8 cellular contexts compared by ENCODE assay signal in the genomic region with DNA sequence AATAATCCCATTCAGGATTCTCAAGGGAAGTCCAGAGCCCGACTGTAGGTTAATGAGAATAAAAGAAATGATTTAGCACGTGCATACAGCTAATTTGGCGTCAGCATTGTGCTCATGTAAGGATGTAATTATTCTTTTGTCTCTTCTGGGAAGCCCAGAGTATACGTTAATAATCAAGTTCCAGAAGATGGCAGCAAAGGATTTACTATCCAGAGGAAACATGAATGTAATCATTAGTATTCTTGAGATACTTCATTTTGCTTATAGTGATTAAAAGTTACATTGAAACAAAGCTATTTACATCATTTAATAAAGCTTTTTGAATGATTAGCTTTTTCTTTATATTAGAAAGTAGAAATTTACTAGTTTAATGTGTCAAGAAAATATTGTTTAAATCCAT. TPM values are rescaled to one million over a fixed set of nuclear protein-coding genes. Genes with fewer than 3 reads are reported as not detected.
DNase-seq lines count a peak whose midpoint lies in the region; ATAC-seq and TF ChIP-seq lines count a peak whose summit lies in the region.
"Had no signal": no experiment of that assay in that cellular context is flagged by ENCODE, and none has a peak within 500 bp of the region (broad histone marks: within the 10 kb centered on the region; RNA-seq: fewer than 3 reads in every experiment).

No MANE protein-coding gene starts in this region.

- CTCF ChIA-PET in HEK293T (lab: Yijun Ruan, JAX) = interaction anchor here (0.6 to 1.4 kb wide), 5 partner anchors 12 to 1806 kb away, joined by 3 to 7 read pairs (median 3); partner anchors contain the start of gene CTSO

- ATAC-seq in HG03139 (IDR thresholded peaks at IDR 0.05; ENCODE audit: unreplicated experiment) = no peak
- no peak for ATAC-seq in HG02852 (IDR thresholded peaks at IDR 0.05; ENCODE audit: unreplicated experiment)
- ATAC-seq: K562 had no signal

- peak; percentile 52 for TF ChIP-seq CTCF in epithelial cell of proximal tubule (conservative IDR thresholded peaks at IDR 0.05; ENCODE audit: low read depth, low read length)

- peak; percentile 23 for DNase-seq in HEK293T (ENCODE audit: extremely low spot score)
- DNase-seq in NCI-H774 (lab: John Stamatoyannopoulos, UW) = peak; percentile 7
- no peak for DNase-seq in epithelial cell of proximal tubule (ENCODE audit: low read depth)
- DNase-seq in retina = peak; percentile 16
- no peak for DNase-seq in posterior cingulate gyrus

- H3K4me3 ChIP-seq in epithelial cell of proximal tubule (ENCODE audit: low read depth, low read length) = no peak overlapping the region
- H3K4me3 ChIP-seq: K562 had no signal

- intact Hi-C loops in posterior cingulate gyrus (cut with DNase I) = loop anchor here (10.0 kb wide), 1 partner anchor 551 kb away; the partner anchor contains the start of gene CTSO

- POLR2A ChIA-PET in HEK293T (lab: Yijun Ruan, JAX) = no interaction called here

TF ChIP-seq in HEK293T, 16 proteins besides CTCF, POLR2A, EP300 and RAD21:
- TF ChIP-seq CTBP1 (IDR thresholded peaks at IDR 0.05; ENCODE audit: borderline replicate concordance) (no peak), HDGF (IDR thresholded peaks at IDR 0.05; ENCODE audit: borderline replicate concordance) (no peak), BHLHE40 (IDR thresholded peaks at IDR 0.05; ENCODE audit: borderline replicate concordance) (no peak), NFRKB (IDR thresholded peaks at IDR 0.05) (no peak)

RNA-seq across cellular contexts. Expression of gene MAP9, which starts 27.1 kb away (rescaled TPM):
- total RNA-seq in epithelial cell of proximal tubule = 7.5 and 9.8 TPM in 2 replicates

Comparison
In these comparisons a context has a peak if more than half of its experiments do, and no peak if none do; other contexts are left out.
1. DNase-seq: peak in HEK293T (single experiment), NCI-H774 (single experiment) and retina (single experiment); none in epithelial cell of proximal tubule (single experiment) and posterior cingulate gyrus (0 of 10).